ENCODE assay signal across 1 cellular context in the genomic region with DNA sequence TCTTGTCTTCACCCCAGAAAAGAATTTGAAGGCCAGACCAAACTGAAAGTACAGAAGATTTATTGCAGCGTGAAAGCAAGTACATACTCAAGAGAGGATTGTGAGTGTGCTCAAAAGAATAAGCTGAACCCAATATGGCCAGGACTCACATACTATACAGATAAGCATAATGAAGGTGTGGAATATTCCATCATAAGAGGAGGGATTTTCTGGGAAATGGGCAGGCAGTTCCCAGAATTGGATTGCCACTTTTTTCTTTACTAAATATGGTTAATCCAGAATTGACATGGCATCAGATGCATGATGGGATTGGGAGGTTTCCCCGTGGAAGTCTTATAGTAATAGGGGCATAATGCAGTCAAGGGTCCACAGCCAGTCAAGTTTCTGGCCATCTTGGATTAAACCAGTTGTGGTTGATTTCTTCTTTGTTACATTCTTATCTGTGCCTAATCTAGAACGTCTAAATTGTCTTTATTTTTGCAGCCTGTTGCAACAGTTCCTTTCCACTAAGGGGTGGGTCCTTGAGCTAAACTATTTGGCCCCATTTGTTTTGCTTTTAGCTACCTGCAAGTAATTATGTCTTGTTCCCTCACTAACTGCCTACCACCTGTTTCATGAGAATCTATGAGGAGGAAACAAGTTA.
TF ChIP-seq lines count a peak whose summit lies in the region.

No MANE protein-coding gene starts in this region.

TF ChIP-seq in K562, 482 proteins besides CTCF, POLR2A, EP300 and RAD21 (continues in another document):
- TF ChIP-seq STAT5A (IDR thresholded peaks at IDR 0.05; ENCODE audit: borderline replicate concordance, low read length), result peak; percentile 60
- TF ChIP-seq NR2C1 (IDR thresholded peaks at IDR 0.05), result no peak
- TF ChIP-seq NR2C1 (tag; IDR thresholded peaks at IDR 0.05), result no peak
- TF ChIP-seq SMAD4 (CRISPR knock-in tag; conservative IDR thresholded peaks at IDR 0.05), result 0 out of 2 replicates have a peak, but pooled peaks have one; percentile 18
- TF ChIP-seq KAT7 (CRISPR knock-in tag; IDR thresholded peaks at IDR 0.05; ENCODE audit: borderline replicate concordance), result no peak
- TF ChIP-seq, protein P1, sequence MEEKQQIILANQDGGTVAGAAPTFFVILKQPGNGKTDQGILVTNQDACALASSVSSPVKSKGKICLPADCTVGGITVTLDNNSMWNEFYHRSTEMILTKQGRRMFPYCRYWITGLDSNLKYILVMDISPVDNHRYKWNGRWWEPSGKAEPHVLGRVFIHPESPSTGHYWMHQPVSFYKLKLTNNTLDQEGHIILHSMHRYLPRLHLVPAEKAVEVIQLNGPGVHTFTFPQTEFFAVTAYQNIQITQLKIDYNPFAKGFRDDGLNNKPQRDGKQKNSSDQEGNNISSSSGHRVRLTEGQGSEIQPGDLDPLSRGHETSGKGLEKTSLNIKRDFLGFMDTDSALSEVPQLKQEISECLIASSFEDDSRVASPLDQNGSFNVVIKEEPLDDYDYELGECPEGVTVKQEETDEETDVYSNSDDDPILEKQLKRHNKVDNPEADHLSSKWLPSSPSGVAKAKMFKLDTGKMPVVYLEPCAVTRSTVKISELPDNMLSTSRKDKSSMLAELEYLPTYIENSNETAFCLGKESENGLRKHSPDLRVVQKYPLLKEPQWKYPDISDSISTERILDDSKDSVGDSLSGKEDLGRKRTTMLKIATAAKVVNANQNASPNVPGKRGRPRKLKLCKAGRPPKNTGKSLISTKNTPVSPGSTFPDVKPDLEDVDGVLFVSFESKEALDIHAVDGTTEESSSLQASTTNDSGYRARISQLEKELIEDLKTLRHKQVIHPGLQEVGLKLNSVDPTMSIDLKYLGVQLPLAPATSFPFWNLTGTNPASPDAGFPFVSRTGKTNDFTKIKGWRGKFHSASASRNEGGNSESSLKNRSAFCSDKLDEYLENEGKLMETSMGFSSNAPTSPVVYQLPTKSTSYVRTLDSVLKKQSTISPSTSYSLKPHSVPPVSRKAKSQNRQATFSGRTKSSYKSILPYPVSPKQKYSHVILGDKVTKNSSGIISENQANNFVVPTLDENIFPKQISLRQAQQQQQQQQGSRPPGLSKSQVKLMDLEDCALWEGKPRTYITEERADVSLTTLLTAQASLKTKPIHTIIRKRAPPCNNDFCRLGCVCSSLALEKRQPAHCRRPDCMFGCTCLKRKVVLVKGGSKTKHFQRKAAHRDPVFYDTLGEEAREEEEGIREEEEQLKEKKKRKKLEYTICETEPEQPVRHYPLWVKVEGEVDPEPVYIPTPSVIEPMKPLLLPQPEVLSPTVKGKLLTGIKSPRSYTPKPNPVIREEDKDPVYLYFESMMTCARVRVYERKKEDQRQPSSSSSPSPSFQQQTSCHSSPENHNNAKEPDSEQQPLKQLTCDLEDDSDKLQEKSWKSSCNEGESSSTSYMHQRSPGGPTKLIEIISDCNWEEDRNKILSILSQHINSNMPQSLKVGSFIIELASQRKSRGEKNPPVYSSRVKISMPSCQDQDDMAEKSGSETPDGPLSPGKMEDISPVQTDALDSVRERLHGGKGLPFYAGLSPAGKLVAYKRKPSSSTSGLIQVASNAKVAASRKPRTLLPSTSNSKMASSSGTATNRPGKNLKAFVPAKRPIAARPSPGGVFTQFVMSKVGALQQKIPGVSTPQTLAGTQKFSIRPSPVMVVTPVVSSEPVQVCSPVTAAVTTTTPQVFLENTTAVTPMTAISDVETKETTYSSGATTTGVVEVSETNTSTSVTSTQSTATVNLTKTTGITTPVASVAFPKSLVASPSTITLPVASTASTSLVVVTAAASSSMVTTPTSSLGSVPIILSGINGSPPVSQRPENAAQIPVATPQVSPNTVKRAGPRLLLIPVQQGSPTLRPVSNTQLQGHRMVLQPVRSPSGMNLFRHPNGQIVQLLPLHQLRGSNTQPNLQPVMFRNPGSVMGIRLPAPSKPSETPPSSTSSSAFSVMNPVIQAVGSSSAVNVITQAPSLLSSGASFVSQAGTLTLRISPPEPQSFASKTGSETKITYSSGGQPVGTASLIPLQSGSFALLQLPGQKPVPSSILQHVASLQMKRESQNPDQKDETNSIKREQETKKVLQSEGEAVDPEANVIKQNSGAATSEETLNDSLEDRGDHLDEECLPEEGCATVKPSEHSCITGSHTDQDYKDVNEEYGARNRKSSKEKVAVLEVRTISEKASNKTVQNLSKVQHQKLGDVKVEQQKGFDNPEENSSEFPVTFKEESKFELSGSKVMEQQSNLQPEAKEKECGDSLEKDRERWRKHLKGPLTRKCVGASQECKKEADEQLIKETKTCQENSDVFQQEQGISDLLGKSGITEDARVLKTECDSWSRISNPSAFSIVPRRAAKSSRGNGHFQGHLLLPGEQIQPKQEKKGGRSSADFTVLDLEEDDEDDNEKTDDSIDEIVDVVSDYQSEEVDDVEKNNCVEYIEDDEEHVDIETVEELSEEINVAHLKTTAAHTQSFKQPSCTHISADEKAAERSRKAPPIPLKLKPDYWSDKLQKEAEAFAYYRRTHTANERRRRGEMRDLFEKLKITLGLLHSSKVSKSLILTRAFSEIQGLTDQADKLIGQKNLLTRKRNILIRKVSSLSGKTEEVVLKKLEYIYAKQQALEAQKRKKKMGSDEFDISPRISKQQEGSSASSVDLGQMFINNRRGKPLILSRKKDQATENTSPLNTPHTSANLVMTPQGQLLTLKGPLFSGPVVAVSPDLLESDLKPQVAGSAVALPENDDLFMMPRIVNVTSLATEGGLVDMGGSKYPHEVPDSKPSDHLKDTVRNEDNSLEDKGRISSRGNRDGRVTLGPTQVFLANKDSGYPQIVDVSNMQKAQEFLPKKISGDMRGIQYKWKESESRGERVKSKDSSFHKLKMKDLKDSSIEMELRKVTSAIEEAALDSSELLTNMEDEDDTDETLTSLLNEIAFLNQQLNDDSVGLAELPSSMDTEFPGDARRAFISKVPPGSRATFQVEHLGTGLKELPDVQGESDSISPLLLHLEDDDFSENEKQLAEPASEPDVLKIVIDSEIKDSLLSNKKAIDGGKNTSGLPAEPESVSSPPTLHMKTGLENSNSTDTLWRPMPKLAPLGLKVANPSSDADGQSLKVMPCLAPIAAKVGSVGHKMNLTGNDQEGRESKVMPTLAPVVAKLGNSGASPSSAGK (IDR thresholded peaks at IDR 0.05), result 0 out of 2 replicates have a peak, but pooled peaks have one; percentile 11
- TF ChIP-seq, protein P2, sequence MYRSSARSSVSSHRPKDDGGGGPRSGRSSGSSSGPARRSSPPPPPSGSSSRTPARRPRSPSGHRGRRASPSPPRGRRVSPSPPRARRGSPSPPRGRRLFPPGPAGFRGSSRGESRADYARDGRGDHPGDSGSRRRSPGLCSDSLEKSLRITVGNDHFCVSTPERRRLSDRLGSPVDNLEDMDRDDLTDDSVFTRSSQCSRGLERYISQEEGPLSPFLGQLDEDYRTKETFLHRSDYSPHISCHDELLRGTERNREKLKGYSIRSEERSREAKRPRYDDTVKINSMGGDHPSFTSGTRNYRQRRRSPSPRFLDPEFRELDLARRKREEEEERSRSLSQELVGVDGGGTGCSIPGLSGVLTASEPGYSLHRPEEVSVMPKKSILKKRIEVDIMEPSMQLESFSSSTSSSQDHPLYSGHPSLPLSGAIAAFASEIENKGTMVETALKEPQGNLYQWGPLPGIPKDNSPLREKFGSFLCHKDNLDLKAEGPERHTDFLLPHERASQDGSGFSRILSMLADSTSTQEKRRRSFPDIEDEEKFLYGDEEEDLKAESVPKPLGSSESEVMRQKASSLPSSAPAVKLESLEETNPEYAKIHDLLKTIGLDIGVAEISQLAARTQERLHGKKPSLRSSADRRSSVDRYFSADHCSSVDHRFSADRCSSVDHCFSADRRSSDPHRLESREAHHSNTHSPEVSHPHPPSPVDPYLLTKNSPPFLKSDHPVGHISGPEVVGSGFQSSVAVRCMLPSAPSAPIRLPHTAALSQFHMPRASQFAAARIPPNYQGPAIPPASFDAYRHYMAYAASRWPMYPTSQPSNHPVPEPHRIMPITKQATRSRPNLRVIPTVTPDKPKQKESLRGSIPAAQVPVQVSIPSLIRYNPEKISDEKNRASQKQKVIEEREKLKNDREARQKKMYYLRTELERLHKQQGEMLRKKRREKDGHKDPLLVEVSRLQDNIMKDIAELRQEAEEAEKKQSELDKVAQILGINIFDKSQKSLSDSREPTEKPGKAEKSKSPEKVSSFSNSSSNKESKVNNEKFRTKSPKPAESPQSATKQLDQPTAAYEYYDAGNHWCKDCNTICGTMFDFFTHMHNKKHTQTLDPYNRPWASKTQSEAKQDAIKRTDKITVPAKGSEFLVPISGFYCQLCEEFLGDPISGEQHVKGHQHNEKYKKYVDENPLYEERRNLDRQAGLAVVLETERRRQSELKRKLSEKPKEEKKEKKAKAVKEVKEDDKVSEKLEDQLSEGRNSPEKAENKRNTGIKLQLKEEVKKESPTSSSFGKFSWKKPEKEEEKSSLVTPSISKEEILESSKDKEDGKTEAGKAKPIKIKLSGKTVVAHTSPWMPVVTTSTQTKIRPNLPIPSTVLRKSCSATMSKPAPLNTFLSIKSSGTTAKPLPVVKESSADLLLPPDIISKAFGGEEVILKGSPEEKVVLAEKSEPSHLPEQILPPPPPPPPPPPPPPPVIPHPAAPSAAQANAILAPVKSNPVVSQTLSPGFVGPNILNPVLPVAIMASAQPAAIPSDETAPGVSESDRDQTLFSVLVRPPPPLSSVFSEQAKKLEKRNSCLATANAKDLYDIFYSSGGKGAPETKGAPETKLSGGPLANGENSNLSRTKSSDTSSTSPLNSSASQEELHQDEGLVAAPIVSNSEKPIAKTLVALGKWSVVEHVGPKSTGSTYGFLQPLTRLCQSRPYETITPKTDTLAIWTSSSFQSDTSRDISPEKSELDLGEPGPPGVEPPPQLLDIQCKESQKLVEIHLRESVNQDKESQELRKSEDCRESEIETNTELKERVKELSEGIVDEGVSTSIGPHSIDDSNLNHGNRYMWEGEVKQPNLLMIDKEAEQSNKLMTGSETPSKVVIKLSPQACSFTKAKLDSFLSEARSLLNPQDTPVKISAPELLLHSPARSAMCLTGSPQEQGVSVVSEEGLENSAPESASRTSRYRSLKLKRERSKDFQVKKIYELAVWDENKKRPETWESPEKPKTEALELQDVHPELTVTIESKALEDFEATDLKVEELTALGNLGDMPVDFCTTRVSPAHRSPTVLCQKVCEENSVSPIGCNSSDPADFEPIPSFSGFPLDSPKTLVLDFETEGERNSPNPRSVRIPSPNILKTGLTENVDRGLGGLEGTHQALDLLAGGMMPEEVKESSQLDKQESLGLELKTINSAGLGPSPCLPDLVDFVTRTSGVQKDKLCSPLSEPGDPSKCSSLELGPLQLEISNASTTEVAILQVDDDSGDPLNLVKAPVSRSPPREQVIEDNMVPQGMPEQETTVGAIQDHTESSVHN (IDR thresholded peaks at IDR 0.05; ENCODE audit: borderline replicate concordance in 1 of 2, low read depth in 1 of 2), result 0 out of 4 replicates have a peak, but pooled peaks of 1 of the 2 experiments have one; percentile 6
- TF ChIP-seq ZNF175 (CRISPR knock-in tag; IDR thresholded peaks at IDR 0.05; ENCODE audit: low read depth), result 0 out of 2 replicates have a peak, but pooled peaks have one; percentile 83
- TF ChIP-seq NR4A1 (CRISPR knock-in tag; IDR thresholded peaks at IDR 0.05), result no peak
- TF ChIP-seq NR4A1 (tag; IDR thresholded peaks at IDR 0.05), result peak; percentile 63; the same call in 1 of the 2 replicates
- TF ChIP-seq, protein P3, sequence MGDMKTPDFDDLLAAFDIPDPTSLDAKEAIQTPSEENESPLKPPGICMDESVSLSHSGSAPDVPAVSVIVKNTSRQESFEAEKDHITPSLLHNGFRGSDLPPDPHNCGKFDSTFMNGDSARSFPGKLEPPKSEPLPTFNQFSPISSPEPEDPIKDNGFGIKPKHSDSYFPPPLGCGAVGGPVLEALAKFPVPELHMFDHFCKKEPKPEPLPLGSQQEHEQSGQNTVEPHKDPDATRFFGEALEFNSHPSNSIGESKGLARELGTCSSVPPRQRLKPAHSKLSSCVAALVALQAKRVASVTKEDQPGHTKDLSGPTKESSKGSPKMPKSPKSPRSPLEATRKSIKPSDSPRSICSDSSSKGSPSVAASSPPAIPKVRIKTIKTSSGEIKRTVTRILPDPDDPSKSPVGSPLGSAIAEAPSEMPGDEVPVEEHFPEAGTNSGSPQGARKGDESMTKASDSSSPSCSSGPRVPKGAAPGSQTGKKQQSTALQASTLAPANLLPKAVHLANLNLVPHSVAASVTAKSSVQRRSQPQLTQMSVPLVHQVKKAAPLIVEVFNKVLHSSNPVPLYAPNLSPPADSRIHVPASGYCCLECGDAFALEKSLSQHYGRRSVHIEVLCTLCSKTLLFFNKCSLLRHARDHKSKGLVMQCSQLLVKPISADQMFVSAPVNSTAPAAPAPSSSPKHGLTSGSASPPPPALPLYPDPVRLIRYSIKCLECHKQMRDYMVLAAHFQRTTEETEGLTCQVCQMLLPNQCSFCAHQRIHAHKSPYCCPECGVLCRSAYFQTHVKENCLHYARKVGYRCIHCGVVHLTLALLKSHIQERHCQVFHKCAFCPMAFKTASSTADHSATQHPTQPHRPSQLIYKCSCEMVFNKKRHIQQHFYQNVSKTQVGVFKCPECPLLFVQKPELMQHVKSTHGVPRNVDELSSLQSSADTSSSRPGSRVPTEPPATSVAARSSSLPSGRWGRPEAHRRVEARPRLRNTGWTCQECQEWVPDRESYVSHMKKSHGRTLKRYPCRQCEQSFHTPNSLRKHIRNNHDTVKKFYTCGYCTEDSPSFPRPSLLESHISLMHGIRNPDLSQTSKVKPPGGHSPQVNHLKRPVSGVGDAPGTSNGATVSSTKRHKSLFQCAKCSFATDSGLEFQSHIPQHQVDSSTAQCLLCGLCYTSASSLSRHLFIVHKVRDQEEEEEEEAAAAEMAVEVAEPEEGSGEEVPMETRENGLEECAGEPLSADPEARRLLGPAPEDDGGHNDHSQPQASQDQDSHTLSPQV (IDR thresholded peaks at IDR 0.05), result 0 out of 2 replicates have a peak, but pooled peaks have one; percentile 22
- TF ChIP-seq TRIM24 (IDR thresholded peaks at IDR 0.05), result peak in 1 of 2 experiments; percentile 41; a peak in 1 of 4 replicates
- TF ChIP-seq ZNF41 (CRISPR knock-in tag; conservative IDR thresholded peaks at IDR 0.05), result 0 out of 2 replicates have a peak, but pooled peaks have one; percentile 20
- no peak for TF ChIP-seq ATF1 (CRISPR knock-in tag; IDR thresholded peaks at IDR 0.05)
- TF ChIP-seq ATF1 (tag; IDR thresholded peaks at IDR 0.05), result peak; percentile 50; the same call in 1 of the 2 replicates
- TF ChIP-seq ATF7 (IDR thresholded peaks at IDR 0.05), result 0 out of 2 replicates have a peak, but pooled peaks have one; percentile 39
- peak; percentile 49 for TF ChIP-seq MEIS2 (IDR thresholded peaks at IDR 0.05; ENCODE audit: partially characterized antibody)
- peak; percentile 45; the same call in 1 of the 2 replicates for TF ChIP-seq BACH1 (tag; IDR thresholded peaks at IDR 0.05)
- no peak for TF ChIP-seq ZNF263 (CRISPR knock-in tag; IDR thresholded peaks at IDR 0.05; ENCODE audit: borderline replicate concordance)
- TF ChIP-seq SOX6 (IDR thresholded peaks at IDR 0.05), result peak; percentile 82
- TF ChIP-seq, protein P4, sequence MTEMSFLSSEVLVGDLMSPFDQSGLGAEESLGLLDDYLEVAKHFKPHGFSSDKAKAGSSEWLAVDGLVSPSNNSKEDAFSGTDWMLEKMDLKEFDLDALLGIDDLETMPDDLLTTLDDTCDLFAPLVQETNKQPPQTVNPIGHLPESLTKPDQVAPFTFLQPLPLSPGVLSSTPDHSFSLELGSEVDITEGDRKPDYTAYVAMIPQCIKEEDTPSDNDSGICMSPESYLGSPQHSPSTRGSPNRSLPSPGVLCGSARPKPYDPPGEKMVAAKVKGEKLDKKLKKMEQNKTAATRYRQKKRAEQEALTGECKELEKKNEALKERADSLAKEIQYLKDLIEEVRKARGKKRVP (CRISPR knock-in tag; IDR thresholded peaks at IDR 0.05), result peak; percentile 59
- peak; percentile 80; the same call in 1 of the 2 replicates for TF ChIP-seq ZNF766 (CRISPR knock-in tag; conservative IDR thresholded peaks at IDR 0.05)
- TF ChIP-seq, protein P5, sequence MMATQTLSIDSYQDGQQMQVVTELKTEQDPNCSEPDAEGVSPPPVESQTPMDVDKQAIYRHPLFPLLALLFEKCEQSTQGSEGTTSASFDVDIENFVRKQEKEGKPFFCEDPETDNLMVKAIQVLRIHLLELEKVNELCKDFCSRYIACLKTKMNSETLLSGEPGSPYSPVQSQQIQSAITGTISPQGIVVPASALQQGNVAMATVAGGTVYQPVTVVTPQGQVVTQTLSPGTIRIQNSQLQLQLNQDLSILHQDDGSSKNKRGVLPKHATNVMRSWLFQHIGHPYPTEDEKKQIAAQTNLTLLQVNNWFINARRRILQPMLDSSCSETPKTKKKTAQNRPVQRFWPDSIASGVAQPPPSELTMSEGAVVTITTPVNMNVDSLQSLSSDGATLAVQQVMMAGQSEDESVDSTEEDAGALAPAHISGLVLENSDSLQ (IDR thresholded peaks at IDR 0.05), result peak; percentile 47; the same call in 1 of the 2 replicates
